Comparison of ENCODE assay signal across 1 cellular context in genomic region chr2:27000228-27000627, GRCh38.
TF ChIP-seq lines count a peak whose summit lies in the region.

No MANE protein-coding gene starts in this region.

TF ChIP-seq in K562, 482 proteins besides CTCF, POLR2A, EP300 and RAD21 (continues in another document):
- TF ChIP-seq ZNF830 (CRISPR knock-in tag; IDR thresholded peaks at IDR 0.05), result 0 out of 2 replicates have a peak, but pooled peaks have one; percentile 23
- TF ChIP-seq ARID3B (CRISPR knock-in tag; IDR thresholded peaks at IDR 0.05; ENCODE audit: borderline replicate concordance), result no peak
- peak; percentile 86 for TF ChIP-seq SPI1 (IDR thresholded peaks at IDR 0.05; ENCODE audit: borderline replicate concordance, low read depth, low read length)
- TF ChIP-seq NRF1 (conservative IDR thresholded peaks at IDR 0.05 in 1 of 2, IDR thresholded peaks at IDR 0.05 in 1 of 2), result no peak
- TF ChIP-seq HINFP (tag; conservative IDR thresholded peaks at IDR 0.05; ENCODE audit: low read depth), result no peak
- TF ChIP-seq ZNF717 (CRISPR knock-in tag; IDR thresholded peaks at IDR 0.05), result no peak
- TF ChIP-seq FIP1L1 (IDR thresholded peaks at IDR 0.05; ENCODE audit: low read depth, low read length, poor library complexity, severe bottlenecking), result no peak
- TF ChIP-seq FUS (optimal IDR thresholded peaks at IDR 0.05; ENCODE audit: low read depth, low read length), result no peak
- TF ChIP-seq POLR2B (IDR thresholded peaks at IDR 0.05; ENCODE audit: low read depth, partially characterized antibody), result no peak
- no peak for TF ChIP-seq ZMIZ1 (IDR thresholded peaks at IDR 0.05; ENCODE audit: low read depth in 2 of 2, low read length in 2 of 2)
- TF ChIP-seq POU5F1 (IDR thresholded peaks at IDR 0.05; ENCODE audit: borderline replicate concordance, low read depth, low read length, partially characterized antibody), result no peak
- TF ChIP-seq PTRF (tag; IDR thresholded peaks at IDR 0.05), result no peak
- 0 out of 2 replicates have a peak, but pooled peaks have one; percentile 12 for TF ChIP-seq EHMT2 (IDR thresholded peaks at IDR 0.05)
- no peak for TF ChIP-seq ZBTB2 (IDR thresholded peaks at IDR 0.05)
- TF ChIP-seq NELFE (IDR thresholded peaks at IDR 0.05; ENCODE audit: insufficient read depth, insufficient read length), result no peak
- no peak for TF ChIP-seq CREM (IDR thresholded peaks at IDR 0.05; ENCODE audit: low read depth)
- TF ChIP-seq THRA (IDR thresholded peaks at IDR 0.05), result no peak
- TF ChIP-seq ZNF609 (CRISPR knock-in tag; IDR thresholded peaks at IDR 0.05; ENCODE audit: borderline replicate concordance), result no peak
- no peak for TF ChIP-seq ZNF395 (CRISPR knock-in tag; IDR thresholded peaks at IDR 0.05)
- no peak for TF ChIP-seq CEBPZ (IDR thresholded peaks at IDR 0.05; ENCODE audit: borderline replicate concordance, low read depth, low read length)
- no peak for TF ChIP-seq ZBTB7A (IDR thresholded peaks at IDR 0.05; ENCODE audit: borderline replicate concordance, control insufficient read depth, low read depth, low read length)
- no peak for TF ChIP-seq ELF1 (tag; IDR thresholded peaks at IDR 0.05)
- TF ChIP-seq SREBF1 (IDR thresholded peaks at IDR 0.05; ENCODE audit: borderline replicate concordance, low read depth, low read length), result no peak
- TF ChIP-seq PHTF2 (CRISPR knock-in tag; IDR thresholded peaks at IDR 0.05), result no peak
- 0 out of 4 replicates have a peak, but pooled peaks of 1 of the 2 experiments have one; percentile 49 for TF ChIP-seq UBTF (IDR thresholded peaks at IDR 0.05; ENCODE audit: borderline replicate concordance in 1 of 2, low read depth in 2 of 2, low read length in 2 of 2)
- TF ChIP-seq ASH1L (IDR thresholded peaks at IDR 0.05; ENCODE audit: borderline replicate concordance, low read depth, partially characterized antibody), result no peak
- TF ChIP-seq MTA1 (IDR thresholded peaks at IDR 0.05; ENCODE audit: borderline replicate concordance), result peak; percentile 26; the same call in 1 of the 2 replicates
- TF ChIP-seq NONO (IDR thresholded peaks at IDR 0.05; ENCODE audit: low read depth in 2 of 2, low read length in 1 of 2), result no peak
- no peak for TF ChIP-seq CHD4 (IDR thresholded peaks at IDR 0.05; ENCODE audit: insufficient read depth, insufficient replicate concordance, low read depth, low read length, poor library complexity, severe bottlenecking)
